Comparison of ENCODE assay signal across 16 cellular contexts in the genomic region with DNA sequence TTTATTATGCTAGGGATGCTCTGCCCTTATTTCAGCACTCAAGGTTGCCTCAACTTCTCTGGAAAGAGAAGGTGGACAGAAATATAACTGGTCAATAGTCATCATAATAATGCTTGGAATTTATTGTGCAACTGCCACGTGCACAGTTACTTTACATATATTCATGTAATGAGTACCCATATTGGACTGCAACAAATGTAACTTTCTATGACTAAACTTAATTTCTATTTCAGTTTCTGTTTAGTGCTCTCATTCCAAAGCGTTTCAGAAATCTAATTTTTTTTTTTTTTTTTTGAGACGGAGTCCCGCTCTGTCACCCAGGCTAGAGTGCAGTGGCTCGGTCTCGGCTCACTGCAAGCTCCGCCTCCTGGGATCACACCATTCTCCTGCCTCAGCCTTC. TPM values are rescaled to one million over a fixed set of nuclear protein-coding genes. Genes with fewer than 3 reads are reported as not detected.
A peak's percentile ranks its signal among the peaks of the same experiment; 100 is the strongest.
DNase-seq lines count a peak whose midpoint lies in the region; ATAC-seq and TF ChIP-seq lines count a peak whose summit lies in the region.
"Had no signal": no experiment of that assay in that cellular context is flagged by ENCODE, and none has a peak within 500 bp of the region (broad histone marks: within the 10 kb centered on the region; RNA-seq: fewer than 3 reads in every experiment).

No MANE protein-coding gene starts in this region.

- H3K27ac ChIP-seq in spleen, result no peak overlapping the region

- H3K27me3 Mint-ChIP-seq in activated B cell treated with CpG ODN at 0.5 μM for 24 hours, result no peaks in the 10 kb centered on the region

- TF ChIP-seq CTCF in activated B cell treated with CpG ODN at 0.5 μM for 24 hours (IDR thresholded peaks at IDR 0.05) (no peak), spleen (IDR thresholded peaks at IDR 0.05 in 8 of 11, conservative IDR thresholded peaks at IDR 0.05 in 3 of 11) (no peak)

- no peak overlapping the region for H3K4me3 ChIP-seq in spleen
- H3K4me3 ChIP-seq: mucosa of descending colon had no signal

- H3K9me3 Mint-ChIP-seq in activated B cell treated with CpG ODN at 0.5 μM for 24 hours, result no peaks in the 10 kb centered on the region

- TF ChIP-seq POLR2A in spleen (IDR thresholded peaks at IDR 0.05), result no peak

- no peaks in the 10 kb centered on the region for H3K27me3 ChIP-seq in spleen (replicated peaks in 1 of 7)

- H3K36me3 ChIP-seq in spleen, result no peaks in the 10 kb centered on the region

- peak; percentile 35 for ATAC-seq in GM18520 (IDR thresholded peaks at IDR 0.05; ENCODE audit: unreplicated experiment)
- ATAC-seq in GM21381 (IDR thresholded peaks at IDR 0.05; ENCODE audit: unreplicated experiment), result peak; percentile 42
- peak; percentile 50 for ATAC-seq in HG03045 (IDR thresholded peaks at IDR 0.05; ENCODE audit: unreplicated experiment)
- peak; percentile 14 for ATAC-seq in activated B cell treated with CpG ODN at 0.5 μM for 24 hours (ENCODE audit: low read depth)
- ATAC-seq: SK-N-SH treated with all-trans-retinoic acid at 6 μM for 48 hours had no signal

- peak overlapping the region; percentile 50 for H3K4me3 Mint-ChIP-seq in activated B cell treated with CpG ODN at 0.5 μM for 24 hours
- H3K4me3 Mint-ChIP-seq: CD4-positive, CD25-positive, alpha-beta regulatory T cell had no signal

- peak overlapping the region; percentile 100 for H3K27ac Mint-ChIP-seq in activated B cell treated with CpG ODN at 0.5 μM for 24 hours

- intact Hi-C loops in activated B cell treated with CpG ODN at 0.5 μM for 24 hours (cut with micrococcal nuclease), result no loop called here
- intact Hi-C loops in spleen (cut with DNase I; ENCODE audit: low total_unique reads), result no loop called here

- peaks cover 0 to 7% (median 0%) of the 10 kb centered on the region in 8 donors for H3K9me3 ChIP-seq in spleen
- H3K9me3 ChIP-seq: mucosa of descending colon had no signal

- POLR2A ChIA-PET in activated B cell treated with CpG ODN at 0.5 μM for 24 hours (lab: Charles Lee), result interaction anchor here (0.6 to 18.3 kb wide), 6 partner anchors 10 to 292 kb away, joined by 3 to 911 read pairs (median 176); partner anchors contain the start of gene CD83

- DNase-seq in activated B cell treated with CpG ODN at 0.5 μM for 24 hours, result no peak
- DNase-seq in T-helper 1 cell, result no peak
- no peak for DNase-seq in HuH-7.5 (ENCODE audit: low spot score)
- DNase-seq in spleen, result no peak
- no peak for DNase-seq in NCI-H82 (lab: John Stamatoyannopoulos, UW)
- DNase-seq: activated CD4-positive, alpha-beta T cell treated with anti-CD3 and anti-CD28 coated beads for 48 hours; central memory CD4-positive, alpha-beta T cell; Karpas-422; mucosa of descending colon; NCI-H2029; stimulated activated CD4-positive, alpha-beta T cell treated with anti-CD3 and anti-CD28 coated beads, Interleukin-4, amount 100 ng/mL, for 4 hours had no signal

- peaks cover 3 to 66% (median 33%) of the 10 kb centered on the region in 6 donors for H3K4me1 ChIP-seq in spleen

- H3K4me1 Mint-ChIP-seq in activated B cell treated with CpG ODN at 0.5 μM for 24 hours, result peaks cover 93% of the 10 kb centered on the region

- WGBS in spleen, 5 donors, result 67 to 84% (median 77%) methylated on average over 7 of the region's 7 CpGs

- no peaks in the 10 kb centered on the region for H3K36me3 Mint-ChIP-seq in activated B cell treated with CpG ODN at 0.5 μM for 24 hours (ENCODE audit: low read depth)
- H3K36me3 Mint-ChIP-seq: CD4-positive, CD25-positive, alpha-beta regulatory T cell had no signal

- CTCF ChIA-PET in activated B cell treated with CpG ODN at 0.5 μM for 24 hours (lab: Charles Lee), result interaction anchor here (1.4 to 2.0 kb wide), 2 partner anchors 22 to 40 kb away, joined by 3 to 4 read pairs; no protein-coding TSS in a partner anchor

RNA-seq across cellular contexts. Expression of gene CD83, which starts 28.3 kb away (rescaled TPM):
- total RNA-seq in activated B cell treated with CpG ODN at 0.5 μM for 24 hours (483 and 492 TPM in 2 replicates), spleen (10 to 100 TPM; 11.7 to 51.5 (median 15.0) TPM)
- polyA plus RNA-seq in spleen, result 10 to 100 TPM; 25.6 to 36.8 (median 32.6) TPM
